24 cellular contexts compared by ENCODE assay signal in the genomic region with DNA sequence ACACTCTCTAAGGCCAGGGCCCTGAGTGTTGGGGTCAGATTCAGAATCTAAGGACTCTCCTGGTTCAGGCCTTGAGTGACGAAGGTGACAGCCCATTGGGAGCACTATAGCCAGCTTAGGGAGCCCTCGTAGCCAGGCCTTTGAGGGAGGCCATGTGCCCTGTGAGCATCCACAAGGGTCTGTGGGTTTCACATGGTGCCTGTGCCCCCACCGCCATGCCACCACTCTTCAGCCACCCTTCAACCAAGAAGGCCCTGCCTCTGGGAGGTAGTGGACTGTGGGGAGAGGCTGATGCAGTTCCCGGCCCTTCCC. TPM values are rescaled to one million over a fixed set of nuclear protein-coding genes. Genes with fewer than 3 reads are reported as not detected.
DNase-seq lines count a peak whose midpoint lies in the region; ATAC-seq and TF ChIP-seq lines count a peak whose summit lies in the region.
"Had no signal": no experiment of that assay in that cellular context is flagged by ENCODE, and none has a peak within 500 bp of the region (broad histone marks: within the 10 kb centered on the region; RNA-seq: fewer than 3 reads in every experiment).

No MANE protein-coding gene starts in this region.

- in situ Hi-C loops in transverse colon (cut with MboI; ENCODE audit: low pct_ligation_motif_present in 1 of 4, low pct_unique_long_range_greater_than_20kb in 1 of 4, low sequenced_read_pairs in 3 of 4), result no loop called here
- in situ Hi-C loops in KBM-7 (cut with MboI; ENCODE audit: low pct_unique_long_range_greater_than_20kb, low sequenced_read_pairs), result no loop called here

- H3K9me3 Mint-ChIP-seq in dendritic cell treated with granulocyte-macrophage colony-stimulating factor and Interleukin-4, amounts not matched to agents 40 ng/mL and 50 ng/mL, for 4 days, result no peaks in the 10 kb centered on the region

- TF ChIP-seq POLR2A in transverse colon (IDR thresholded peaks at IDR 0.05), result no peak

- no peak overlapping the region for H3K4me3 ChIP-seq in BLaER1 treated with 17β-estradiol and CSF1 and Interleukin-3, amounts not matched to agents 10 nM and 100 nM
- H3K4me3 ChIP-seq in HUES6 (ENCODE audit: low read depth, low read length), result no peak overlapping the region
- no peak overlapping the region for H3K4me3 ChIP-seq in transverse colon
- H3K4me3 ChIP-seq: dorsolateral prefrontal cortex, HAP-1, hepatocyte, lower lobe of right lung, tibial nerve had no signal

- H3K36me3 ChIP-seq in BLaER1 treated with 17β-estradiol and CSF1 and Interleukin-3, amounts not matched to agents 10 nM and 100 nM, result peaks cover 18 to 96% (median 94%) of the 10 kb centered on the region in 11 experiments
- H3K36me3 ChIP-seq in HUES6 (ENCODE audit: control insufficient read depth, insufficient read depth, low read length) (peaks cover 3% of the 10 kb centered on the region; the same call in 1 of the 2 replicates), transverse colon (no peaks in the 10 kb centered on the region)

- H3K4me3 Mint-ChIP-seq in dendritic cell treated with granulocyte-macrophage colony-stimulating factor and Interleukin-4, amounts not matched to agents 40 ng/mL and 50 ng/mL, for 4 days, result no peak overlapping the region

- H3K27ac ChIP-seq in BLaER1 treated with 17β-estradiol and CSF1 and Interleukin-3, amounts not matched to agents 10 nM and 100 nM, result peak overlapping the region in 7 of 11 experiments; percentile 3 to 74 (median 21); a peak in 8 of 22 replicates
- H3K27ac ChIP-seq in HUES6 (ENCODE audit: low read depth, low read length) (0 out of 2 replicates have a peak overlapping the region, but pooled peaks have one; percentile 31), transverse colon (no peak overlapping the region)
- H3K27ac ChIP-seq: hepatocyte, lower lobe of right lung, RWPE1, tibial nerve had no signal

- TF ChIP-seq EP300 in transverse colon (IDR thresholded peaks at IDR 0.05; ENCODE audit: low read depth), result no peak

- intact Hi-C loops in dendritic cell treated with granulocyte-macrophage colony-stimulating factor and Interleukin-4, amounts not matched to agents 40 ng/mL and 50 ng/mL, for 4 days (cut with micrococcal nuclease), result no loop called here
- intact Hi-C loops in posterior vena cava (cut with DNase I), result loop anchor here in 1 of 2 donors (5.0 kb wide), 1 partner anchor 976 kb away; a partner anchor contains a TSS
- intact Hi-C loops in transverse colon (cut with DNase I; ENCODE audit: low total_unique reads), result no loop called here

- H3K9me3 ChIP-seq in BLaER1 treated with 17β-estradiol and CSF1 and Interleukin-3, amounts not matched to agents 10 nM and 100 nM (replicated peaks in 1 of 11), result peaks cover 0 to 41% (median 21%) of the 10 kb centered on the region in 11 experiments; a peak in 17 of 22 replicates
- no peaks in the 10 kb centered on the region for H3K9me3 ChIP-seq in HUES6 (ENCODE audit: control insufficient read depth, insufficient read depth, low read depth, low read length)
- no peaks in the 10 kb centered on the region for H3K9me3 ChIP-seq in transverse colon
- H3K9me3 ChIP-seq: HAP-1, lower lobe of right lung, tibial nerve had no signal

- no peak for TF ChIP-seq CTCF in transverse colon (IDR thresholded peaks at IDR 0.05)

- ATAC-seq in GM18870 (IDR thresholded peaks at IDR 0.05; ENCODE audit: unreplicated experiment), result no peak
- ATAC-seq: lower lobe of right lung, right cardiac atrium had no signal

- peak overlapping the region in 1 of 11 experiments; percentile 87; a peak in 1 of 22 replicates for H3K4me2 ChIP-seq in BLaER1 treated with 17β-estradiol and CSF1 and Interleukin-3, amounts not matched to agents 10 nM and 100 nM
- H3K4me2 ChIP-seq: hepatocyte had no signal

- H3K27me3 ChIP-seq in BLaER1 treated with 17β-estradiol and CSF1 and Interleukin-3, amounts not matched to agents 10 nM and 100 nM, result no peaks in the 10 kb centered on the region
- H3K27me3 ChIP-seq in HUES6 (ENCODE audit: control insufficient read depth, insufficient read depth, low read length), result no peaks in the 10 kb centered on the region
- H3K27me3 ChIP-seq in transverse colon, result peaks cover 4% of the 10 kb centered on the region
- H3K27me3 ChIP-seq: dorsolateral prefrontal cortex, hepatocyte had no signal

- H3K36me3 Mint-ChIP-seq in dendritic cell treated with granulocyte-macrophage colony-stimulating factor and Interleukin-4, amounts not matched to agents 40 ng/mL and 50 ng/mL, for 4 days (ENCODE audit: low read depth), result peaks cover 98% of the 10 kb centered on the region

- H4K20me1 ChIP-seq in BLaER1 treated with 17β-estradiol and CSF1 and Interleukin-3, amounts not matched to agents 10 nM and 100 nM, result peaks cover 0 to 83% (median 61%) of the 10 kb centered on the region in 11 experiments; a peak in 19 of 22 replicates

- H3K27me3 Mint-ChIP-seq in dendritic cell treated with granulocyte-macrophage colony-stimulating factor and Interleukin-4, amounts not matched to agents 40 ng/mL and 50 ng/mL, for 4 days, result no peaks in the 10 kb centered on the region

- peaks cover 33 to 51% (median 45%) of the 10 kb centered on the region in 10 experiments for H3K4me1 ChIP-seq in BLaER1 treated with 17β-estradiol and CSF1 and Interleukin-3, amounts not matched to agents 10 nM and 100 nM
- peaks cover 28% of the 10 kb centered on the region for H3K4me1 ChIP-seq in HUES6 (ENCODE audit: control insufficient read depth, insufficient read depth, low read length)
- H3K4me1 ChIP-seq in transverse colon, result peaks cover 5 to 27% (median 15%) of the 10 kb centered on the region in 4 donors
- H3K4me1 ChIP-seq: HAP-1 had no signal

- DNase-seq in posterior vena cava (ENCODE audit: low spot score), result peak; percentile 62
- no peak for DNase-seq in transverse colon
- no peak for DNase-seq in GOT3 (lab: John Stamatoyannopoulos, UW)
- no peak for DNase-seq in KBM-7
- DNase-seq: activated CD4-positive, alpha-beta T cell treated with anti-CD3 and anti-CD28 coated beads for 1 hour; activated effector memory CD4-positive, alpha-beta T cell treated with Interleukin-2 at 50 U/mL for 16 hours; DND-41; foreskin fibroblast; NCI-H1417; NCI-H526; stimulated activated naive CD4-positive, alpha-beta T cell had no signal

- H3K9ac ChIP-seq in BLaER1 treated with 17β-estradiol and CSF1 and Interleukin-3, amounts not matched to agents 10 nM and 100 nM, result peak overlapping the region in 4 of 11 experiments; percentile 2 to 27 (median 10); a peak in 1 of 22 replicates
- H3K9ac ChIP-seq in HUES6 (ENCODE audit: low read length), result no peak overlapping the region

- 93% methylated on average over 4 of the region's 4 CpGs; no CpG with 5 or more reads in 1 of the 2 donors for whole genome bisulfite sequencing in transverse colon (ENCODE audit: low coverage in 1 of 2), 2 donors

- H3K4me1 Mint-ChIP-seq in dendritic cell treated with granulocyte-macrophage colony-stimulating factor and Interleukin-4, amounts not matched to agents 40 ng/mL and 50 ng/mL, for 4 days (ENCODE audit: low read depth), result peaks cover 26% of the 10 kb centered on the region

- H3K27ac Mint-ChIP-seq in dendritic cell treated with granulocyte-macrophage colony-stimulating factor and Interleukin-4, amounts not matched to agents 40 ng/mL and 50 ng/mL, for 4 days, result peak overlapping the region; percentile 3

RNA-seq across cellular contexts. Expression of a gene that starts 37.5 kb away (rescaled TPM):
- total RNA-seq in posterior vena cava (100 to 1,000 TPM; 111 to 128 TPM), transverse colon (1,000 to 10,000 TPM in 1 of 4 donors, 100 to 1,000 TPM in 3; 365 to 1,069 (median 676) TPM)

RNA-seq across cellular contexts. Expression of a gene that starts 38.4 kb away (rescaled TPM):
- total RNA-seq in posterior vena cava (10 to 100 TPM; 12.9 to 18.1 TPM), transverse colon (10 to 100 TPM in 1 of 4 donors, 1 to 10 TPM in 3; 1.4 to 35.2 (median 8.7) TPM)
- total RNA-seq: bronchial epithelial cell, epithelial cell of proximal tubule, hepatocyte had no signal

Comparison
In these comparisons a context has a peak if more than half of its experiments do, and no peak if none do; other contexts are left out.
1. H3K27ac ChIP-seq: peak in BLaER1 treated with 17β-estradiol and CSF1 and Interleukin-3, amounts not matched to agents 10 nM and 100 nM (7 of 11) and HUES6 (single experiment); none in transverse colon (0 of 4).